In genomic region chr2:185738679-185739472, GRCh38 we compare ENCODE assay signal across 1 cellular context.
TF ChIP-seq lines count a peak whose summit lies in the region.

Gene FSIP2, plus strand, starts transcription at chr2:185738804. Its CDS starts 91 bp downstream, at chr2:185738895.

TF ChIP-seq in HepG2, 621 proteins besides CTCF, POLR2A, EP300 and RAD21 (continued from another document and continues in another):
- TF ChIP-seq ZNF691 (CRISPR knock-in tag; IDR thresholded peaks at IDR 0.05; ENCODE audit: borderline replicate concordance, low read depth): peak; percentile 87; the same call in 1 of the 2 replicates
- 0 out of 2 replicates have a peak, but pooled peaks have one; percentile 34 for TF ChIP-seq KDM3A (CRISPR knock-in tag; IDR thresholded peaks at IDR 0.05; ENCODE audit: low read depth)
- TF ChIP-seq MAFG (CRISPR knock-in tag; IDR thresholded peaks at IDR 0.05): no peak
- TF ChIP-seq ZMAT3 (CRISPR knock-in tag; conservative IDR thresholded peaks at IDR 0.05): 0 out of 2 replicates have a peak, but pooled peaks have one; percentile 40
- TF ChIP-seq MYC (CRISPR knock-in tag; IDR thresholded peaks at IDR 0.05; ENCODE audit: borderline replicate concordance): peak; percentile 46; the same call in 1 of the 2 replicates
- TF ChIP-seq ZNF724P (CRISPR knock-in tag; IDR thresholded peaks at IDR 0.05; ENCODE audit: borderline replicate concordance): peak; percentile 27; the same call in 1 of the 2 replicates
- TF ChIP-seq KDM1A (CRISPR knock-in tag; IDR thresholded peaks at IDR 0.05): no peak
- TF ChIP-seq ZMAT5 (CRISPR knock-in tag; IDR thresholded peaks at IDR 0.05; ENCODE audit: borderline replicate concordance, low read depth): no peak
- no peak for TF ChIP-seq REL (CRISPR knock-in tag; conservative IDR thresholded peaks at IDR 0.05)
- TF ChIP-seq HOMEZ (CRISPR knock-in tag; IDR thresholded peaks at IDR 0.05; ENCODE audit: low read depth): 0 out of 2 replicates have a peak, but pooled peaks have one; percentile 26
- TF ChIP-seq FOXA1 (IDR thresholded peaks at IDR 0.05): no peak
- 0 out of 2 replicates have a peak, but pooled peaks have one; percentile 19 for TF ChIP-seq FOXA1 (CRISPR knock-in tag; IDR thresholded peaks at IDR 0.05)
- no peak for TF ChIP-seq ZBTB7B (CRISPR knock-in tag; IDR thresholded peaks at IDR 0.05)
- TF ChIP-seq MTF1 (CRISPR knock-in tag; IDR thresholded peaks at IDR 0.05): no peak
- TF ChIP-seq SKI (IDR thresholded peaks at IDR 0.05; ENCODE audit: partially characterized antibody): peak; percentile 37
- TF ChIP-seq ZNF431 (CRISPR knock-in tag; IDR thresholded peaks at IDR 0.05; ENCODE audit: borderline replicate concordance, low read depth): no peak
- TF ChIP-seq RBM39 (IDR thresholded peaks at IDR 0.05; ENCODE audit: low read depth, low read length, poor library complexity, severe bottlenecking): peak; percentile 89
- TF ChIP-seq ZNF766 (CRISPR knock-in tag; IDR thresholded peaks at IDR 0.05; ENCODE audit: borderline replicate concordance): no peak
- TF ChIP-seq ZNF777 (CRISPR knock-in tag; IDR thresholded peaks at IDR 0.05): 0 out of 2 replicates have a peak, but pooled peaks have one; percentile 41
- TF ChIP-seq ZNF17 (CRISPR knock-in tag; IDR thresholded peaks at IDR 0.05): no peak
- TF ChIP-seq HOXA3 (CRISPR knock-in tag; IDR thresholded peaks at IDR 0.05): peak; percentile 22; the same call in 1 of the 2 replicates
- no peak for TF ChIP-seq ZNF546 (CRISPR knock-in tag; conservative IDR thresholded peaks at IDR 0.05)
- no peak for TF ChIP-seq GMEB1 (CRISPR knock-in tag; IDR thresholded peaks at IDR 0.05; ENCODE audit: borderline replicate concordance)
- TF ChIP-seq ZNF574 (CRISPR knock-in tag; IDR thresholded peaks at IDR 0.05): peak; percentile 85
- TF ChIP-seq ZNF3 (CRISPR knock-in tag; IDR thresholded peaks at IDR 0.05): no peak
- TF ChIP-seq ZNF639 (CRISPR knock-in tag; conservative IDR thresholded peaks at IDR 0.05): no peak
- TF ChIP-seq IKZF1 (IDR thresholded peaks at IDR 0.05): no peak
- no peak for TF ChIP-seq ZNF547 (CRISPR knock-in tag; IDR thresholded peaks at IDR 0.05)
- no peak for TF ChIP-seq ZNF660 (CRISPR knock-in tag; IDR thresholded peaks at IDR 0.05; ENCODE audit: borderline replicate concordance, low read depth)
- TF ChIP-seq ZFP36L2 (CRISPR knock-in tag; IDR thresholded peaks at IDR 0.05): no peak
- no peak for TF ChIP-seq ATAD3A (CRISPR knock-in tag; IDR thresholded peaks at IDR 0.05)
- peak; percentile 56; the same call in 1 of the 2 replicates for TF ChIP-seq ZNF331 (CRISPR knock-in tag; IDR thresholded peaks at IDR 0.05)
- TF ChIP-seq SIN3B (IDR thresholded peaks at IDR 0.05; ENCODE audit: low read length): no peak
- no peak for TF ChIP-seq ZFP82 (CRISPR knock-in tag; IDR thresholded peaks at IDR 0.05; ENCODE audit: borderline replicate concordance)
- no peak for TF ChIP-seq POLR2G (IDR thresholded peaks at IDR 0.05; ENCODE audit: low read depth, low read length)
- TF ChIP-seq XBP1 (CRISPR knock-in tag; IDR thresholded peaks at IDR 0.05): no peak
- TF ChIP-seq IKZF5 (CRISPR knock-in tag; IDR thresholded peaks at IDR 0.05): 0 out of 2 replicates have a peak, but pooled peaks have one; percentile 46
- TF ChIP-seq ZNF605 (CRISPR knock-in tag; IDR thresholded peaks at IDR 0.05): peak; percentile 74; the same call in 1 of the 2 replicates
- no peak for TF ChIP-seq NR3C1 (CRISPR knock-in tag; IDR thresholded peaks at IDR 0.05)
- TF ChIP-seq NR2F6 (IDR thresholded peaks at IDR 0.05): no peak
- no peak for TF ChIP-seq NR2F6 (CRISPR knock-in tag; IDR thresholded peaks at IDR 0.05)
- TF ChIP-seq AHR (CRISPR knock-in tag; IDR thresholded peaks at IDR 0.05): no peak
- TF ChIP-seq SP140L (CRISPR knock-in tag; IDR thresholded peaks at IDR 0.05; ENCODE audit: borderline replicate concordance): no peak
- TF ChIP-seq THAP11 (CRISPR knock-in tag; IDR thresholded peaks at IDR 0.05): no peak
- no peak for TF ChIP-seq AKAP8 (CRISPR knock-in tag; IDR thresholded peaks at IDR 0.05)
- no peak for TF ChIP-seq SRSF4 (IDR thresholded peaks at IDR 0.05; ENCODE audit: low read depth, low read length, poor library complexity, severe bottlenecking)
- TF ChIP-seq CCAR2 (optimal IDR thresholded peaks at IDR 0.05; ENCODE audit: low read depth, low read length): no peak
- no peak for TF ChIP-seq ZNF326 (CRISPR knock-in tag; IDR thresholded peaks at IDR 0.05; ENCODE audit: borderline replicate concordance)
- TF ChIP-seq MED1 (CRISPR knock-in tag; IDR thresholded peaks at IDR 0.05): 0 out of 2 replicates have a peak, but pooled peaks have one; percentile 20
- TF ChIP-seq KMT2A (CRISPR knock-in tag; IDR thresholded peaks at IDR 0.05): no peak
- no peak for TF ChIP-seq NFIB (CRISPR knock-in tag; IDR thresholded peaks at IDR 0.05; ENCODE audit: borderline replicate concordance)
- TF ChIP-seq CBX5 (CRISPR knock-in tag; IDR thresholded peaks at IDR 0.05; ENCODE audit: borderline replicate concordance): no peak
- peak; percentile 40; the same call in 1 of the 2 replicates for TF ChIP-seq NFYB (CRISPR knock-in tag; IDR thresholded peaks at IDR 0.05)
- TF ChIP-seq ZNF567 (CRISPR knock-in tag; IDR thresholded peaks at IDR 0.05; ENCODE audit: borderline replicate concordance): no peak
- TF ChIP-seq HMGXB4 (CRISPR knock-in tag; IDR thresholded peaks at IDR 0.05; ENCODE audit: borderline replicate concordance in 1 of 2, low read depth in 1 of 2): peak; percentile 92
- no peak for TF ChIP-seq CREB3 (CRISPR knock-in tag; IDR thresholded peaks at IDR 0.05)
- no peak for TF ChIP-seq BCL3 (CRISPR knock-in tag; IDR thresholded peaks at IDR 0.05)
- no peak for TF ChIP-seq CENPX (CRISPR knock-in tag; IDR thresholded peaks at IDR 0.05)
- TF ChIP-seq BRCA1 (CRISPR knock-in tag; IDR thresholded peaks at IDR 0.05): no peak
- no peak for TF ChIP-seq SRSF9 (IDR thresholded peaks at IDR 0.05; ENCODE audit: borderline replicate concordance, insufficient read depth, low read depth, low read length, poor library complexity, severe bottlenecking)
- TF ChIP-seq NONO (IDR thresholded peaks at IDR 0.05): no peak
- peak; percentile 68; the same call in 1 of the 2 replicates for TF ChIP-seq NONO (CRISPR knock-in tag; conservative IDR thresholded peaks at IDR 0.05)
- TF ChIP-seq MED13 (CRISPR knock-in tag; IDR thresholded peaks at IDR 0.05): 0 out of 2 replicates have a peak, but pooled peaks have one; percentile 37
- TF ChIP-seq GATAD2A (CRISPR knock-in tag; IDR thresholded peaks at IDR 0.05): no peak
